In genomic region chr16:72530434-72530833, GRCh38 we compare ENCODE assay signal across 15 cellular contexts.
DNase-seq lines count a peak whose midpoint lies in the region; ATAC-seq and TF ChIP-seq lines count a peak whose summit lies in the region.
"Had no signal": no experiment of that assay in that cellular context is flagged by ENCODE, and none has a peak within 500 bp of the region (broad histone marks: within the 10 kb centered on the region; RNA-seq: fewer than 3 reads in every experiment).

No MANE protein-coding gene starts in this region.

- H3K36me3 ChIP-seq in spleen: no peaks in the 10 kb centered on the region

- no peaks in the 10 kb centered on the region; the same call in 1 of the 2 replicates for H3K27me3 Mint-ChIP-seq in HFFc6 (ENCODE audit: insufficient read depth)
- H3K27me3 Mint-ChIP-seq in T-helper 2 cell treated with Interferon-gamma antibody and Interleukin-4, amounts not matched to agents 5 μg/mL and 100 μg/mL, for 36 hours (ENCODE audit: low read depth): no peaks in the 10 kb centered on the region
- H3K27me3 Mint-ChIP-seq: CD4-positive, alpha-beta T cell; stimulated activated naive CD8-positive, alpha-beta T cell treated with anti-CD3 and anti-CD28 coated beads, Interleukin-15, amount 100 ng/mL, for 72 hours had no signal

- intact Hi-C loops in spleen (cut with DNase I; ENCODE audit: low total_unique reads): no loop called here
- intact Hi-C loops in Right ventricle myocardium superior (cut with DNase I): no loop called here

- H3K4me3 Mint-ChIP-seq in HFFc6: peak overlapping the region; percentile 58
- H3K4me3 Mint-ChIP-seq in T-helper 2 cell treated with Interferon-gamma antibody and Interleukin-4, amounts not matched to agents 5 μg/mL and 100 μg/mL, for 36 hours: no peak overlapping the region
- H3K4me3 Mint-ChIP-seq: CD4-positive, alpha-beta T cell; immature natural killer cell; neural crest cell; stimulated activated naive CD8-positive, alpha-beta T cell treated with anti-CD3 and anti-CD28 coated beads, Interleukin-15, amount 100 ng/mL, for 72 hours had no signal

- DNase-seq in AG04450 (ENCODE audit: low read depth, low spot score): no peak
- DNase-seq in HFFc6: peak; percentile 80
- DNase-seq in RWPE1 (ENCODE audit: low spot score): peak; percentile 26
- peak; percentile 77 for DNase-seq in fibroblast of peridontal ligament (ENCODE audit: extremely low read depth)
- DNase-seq in T-helper 2 cell treated with Interferon-gamma antibody and Interleukin-4, amounts not matched to agents 5 μg/mL and 100 μg/mL, for 36 hours (ENCODE audit: low spot score): no peak
- no peak for DNase-seq in spleen
- DNase-seq in C1 segment of cervical spinal cord (lab: John Stamatoyannopoulos, UW): no peak
- DNase-seq in Right ventricle myocardium superior: no peak
- DNase-seq: CD4-positive, alpha-beta T cell; effector CD8-positive, alpha-beta T cell; immature natural killer cell; NCI-H774; stimulated activated naive CD8-positive, alpha-beta T cell treated with anti-CD3 and anti-CD28 coated beads, Interleukin-15, amount 100 ng/mL, for 72 hours had no signal

- H3K27ac ChIP-seq in AG04450 (ENCODE audit: low read depth, low read length): no peak overlapping the region
- H3K27ac ChIP-seq in RWPE1: no peak overlapping the region
- H3K27ac ChIP-seq in spleen: no peak overlapping the region

- peak overlapping the region; percentile 95 for H3K27ac Mint-ChIP-seq in HFFc6
- no peak overlapping the region for H3K27ac Mint-ChIP-seq in T-helper 2 cell treated with Interferon-gamma antibody and Interleukin-4, amounts not matched to agents 5 μg/mL and 100 μg/mL, for 36 hours
- H3K27ac Mint-ChIP-seq: CD4-positive, alpha-beta T cell; immature natural killer cell; stimulated activated naive CD8-positive, alpha-beta T cell treated with anti-CD3 and anti-CD28 coated beads, Interleukin-15, amount 100 ng/mL, for 72 hours had no signal

- CTCF ChIA-PET in AG04450 (lab: Charles Lee) (interaction anchor here (0.7 to 1.2 kb wide), 6 partner anchors 13 to 696 kb away, joined by 3 to 6 read pairs (median 4); no protein-coding TSS in a partner anchor), RWPE1 (lab: Yijun Ruan, JAX) (no interaction called here)

- TF ChIP-seq POLR2A in spleen (IDR thresholded peaks at IDR 0.05): no peak

- H3K36me3 Mint-ChIP-seq in HFFc6 (ENCODE audit: low read depth): no peaks in the 10 kb centered on the region
- no peaks in the 10 kb centered on the region for H3K36me3 Mint-ChIP-seq in T-helper 2 cell treated with Interferon-gamma antibody and Interleukin-4, amounts not matched to agents 5 μg/mL and 100 μg/mL, for 36 hours (ENCODE audit: low read depth)

- no peak for ATAC-seq in Right ventricle myocardium superior (ENCODE audit: poor library complexity)
- ATAC-seq: GM12878; stimulated activated naive CD8-positive, alpha-beta T cell treated with anti-CD3 and anti-CD28 coated beads, Interleukin-15, amount 100 ng/mL, for 72 hours had no signal

- H3K27me3 ChIP-seq in AG04450 (ENCODE audit: control insufficient read depth, insufficient read depth, low read length) (no peaks in the 10 kb centered on the region), spleen (replicated peaks in 1 of 7) (no peaks in the 10 kb centered on the region)

- no peaks in the 10 kb centered on the region for H3K9me3 ChIP-seq in AG04450 (ENCODE audit: control insufficient read depth, insufficient read depth, low read length)
- H3K9me3 ChIP-seq in spleen: peaks cover 0 to 6% (median 0%) of the 10 kb centered on the region in 8 donors

- H3K4me3 ChIP-seq in AG04450 (ENCODE audit: low read depth, low read length) (no peak overlapping the region), spleen (no peak overlapping the region)
- H3K4me3 ChIP-seq: GM12878 had no signal

- POLR2A ChIA-PET in AG04450 (lab: Yijun Ruan, JAX) (no interaction called here), RWPE1 (lab: Yijun Ruan, JAX; ENCODE audit: low non-redundant PET) (no interaction called here)

- no peaks in the 10 kb centered on the region for H3K4me1 ChIP-seq in spleen

- 80 to 92% (median 87%) methylated on average over 2 of the region's 2 CpGs for WGBS in spleen, 5 donors

- no peaks in the 10 kb centered on the region for H3K9me3 Mint-ChIP-seq in HFFc6
- peaks cover 18% of the 10 kb centered on the region for H3K9me3 Mint-ChIP-seq in T-helper 2 cell treated with Interferon-gamma antibody and Interleukin-4, amounts not matched to agents 5 μg/mL and 100 μg/mL, for 36 hours

- peaks cover 28% of the 10 kb centered on the region for H3K4me1 Mint-ChIP-seq in HFFc6 (ENCODE audit: low read depth)
- no peaks in the 10 kb centered on the region for H3K4me1 Mint-ChIP-seq in T-helper 2 cell treated with Interferon-gamma antibody and Interleukin-4, amounts not matched to agents 5 μg/mL and 100 μg/mL, for 36 hours (ENCODE audit: low read depth)
- H3K4me1 Mint-ChIP-seq: immature natural killer cell; neural crest cell; stimulated activated naive CD8-positive, alpha-beta T cell treated with anti-CD3 and anti-CD28 coated beads, Interleukin-15, amount 100 ng/mL, for 72 hours had no signal

- peak; percentile 38; the same call in 1 of the 2 replicates for TF ChIP-seq CTCF in AG04450 (IDR thresholded peaks at IDR 0.05; ENCODE audit: low read depth, low read length)
- TF ChIP-seq CTCF in HFFc6 (IDR thresholded peaks at IDR 0.05): peak; percentile 85
- TF ChIP-seq CTCF in RWPE1 (conservative IDR thresholded peaks at IDR 0.05; ENCODE audit: low read depth): no peak
- no peak for TF ChIP-seq CTCF in spleen (IDR thresholded peaks at IDR 0.05 in 8 of 11, conservative IDR thresholded peaks at IDR 0.05 in 3 of 11)

Comparison
In these comparisons a context has a peak if more than half of its experiments do, and no peak if none do; other contexts are left out.
1. DNase-seq: peak in HFFc6 (single experiment), RWPE1 (single experiment) and fibroblast of peridontal ligament (single experiment); none in AG04450 (single experiment), T-helper 2 cell treated with Interferon-gamma antibody and Interleukin-4, amounts not matched to agents 5 μg/mL and 100 μg/mL, for 36 hours (single experiment), spleen (single experiment), C1 segment of cervical spinal cord (0 of 14) and Right ventricle myocardium superior (single experiment).
2. CTCF ChIP-seq: peak in AG04450 (single experiment) and HFFc6 (single experiment); none in RWPE1 (single experiment) and spleen (0 of 11).